In the genomic region with DNA sequence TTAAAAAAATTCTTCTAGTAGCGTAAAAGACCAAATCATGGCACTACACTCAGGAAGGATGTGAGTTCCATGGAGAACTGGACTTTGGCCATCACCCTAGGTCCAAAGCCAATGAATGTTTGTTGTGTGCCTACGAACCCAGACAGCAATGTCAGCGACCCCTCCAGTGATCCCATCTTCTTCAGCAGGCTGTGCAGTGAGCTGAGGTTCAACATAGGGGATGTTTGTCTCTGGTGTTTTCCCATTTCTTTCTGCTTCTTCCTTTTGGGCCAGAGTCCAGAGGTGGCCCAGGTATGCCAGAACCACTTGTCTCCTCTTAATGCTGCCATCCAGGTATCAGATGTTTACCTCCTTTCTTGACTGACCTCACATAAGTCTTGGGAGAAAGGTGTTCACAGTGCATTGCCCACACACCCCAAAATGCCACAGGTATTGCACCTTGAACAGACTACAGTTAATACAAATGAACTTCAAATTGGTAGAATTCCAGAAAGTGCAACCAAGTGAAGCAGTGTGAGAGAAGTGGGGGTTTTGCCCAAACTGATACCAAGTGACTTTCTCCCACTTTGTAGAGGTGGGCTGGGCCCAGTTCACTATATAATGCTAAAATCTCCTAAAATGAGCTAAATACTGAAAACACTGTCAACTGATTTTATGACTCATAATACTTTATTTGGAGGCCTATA, we compare ENCODE assay signal across 1 cellular context.
TF ChIP-seq lines count a peak whose summit lies in the region.

No MANE protein-coding gene starts in this region.

TF ChIP-seq in HepG2, 621 proteins besides CTCF, POLR2A, EP300 and RAD21 (continued from another document and continues in another):
- TF ChIP-seq, protein P1, sequence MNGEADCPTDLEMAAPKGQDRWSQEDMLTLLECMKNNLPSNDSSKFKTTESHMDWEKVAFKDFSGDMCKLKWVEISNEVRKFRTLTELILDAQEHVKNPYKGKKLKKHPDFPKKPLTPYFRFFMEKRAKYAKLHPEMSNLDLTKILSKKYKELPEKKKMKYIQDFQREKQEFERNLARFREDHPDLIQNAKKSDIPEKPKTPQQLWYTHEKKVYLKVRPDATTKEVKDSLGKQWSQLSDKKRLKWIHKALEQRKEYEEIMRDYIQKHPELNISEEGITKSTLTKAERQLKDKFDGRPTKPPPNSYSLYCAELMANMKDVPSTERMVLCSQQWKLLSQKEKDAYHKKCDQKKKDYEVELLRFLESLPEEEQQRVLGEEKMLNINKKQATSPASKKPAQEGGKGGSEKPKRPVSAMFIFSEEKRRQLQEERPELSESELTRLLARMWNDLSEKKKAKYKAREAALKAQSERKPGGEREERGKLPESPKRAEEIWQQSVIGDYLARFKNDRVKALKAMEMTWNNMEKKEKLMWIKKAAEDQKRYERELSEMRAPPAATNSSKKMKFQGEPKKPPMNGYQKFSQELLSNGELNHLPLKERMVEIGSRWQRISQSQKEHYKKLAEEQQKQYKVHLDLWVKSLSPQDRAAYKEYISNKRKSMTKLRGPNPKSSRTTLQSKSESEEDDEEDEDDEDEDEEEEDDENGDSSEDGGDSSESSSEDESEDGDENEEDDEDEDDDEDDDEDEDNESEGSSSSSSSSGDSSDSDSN (CRISPR knock-in tag; IDR thresholded peaks at IDR 0.05), result 0 out of 2 replicates have a peak, but pooled peaks have one; percentile 24
- TF ChIP-seq NCOA2 (CRISPR knock-in tag; IDR thresholded peaks at IDR 0.05) (0 out of 2 replicates have a peak, but pooled peaks have one; percentile 35), KMT2A (CRISPR knock-in tag; IDR thresholded peaks at IDR 0.05) (0 out of 2 replicates have a peak, but pooled peaks have one; percentile 30), GFI1 (CRISPR knock-in tag; IDR thresholded peaks at IDR 0.05; ENCODE audit: borderline replicate concordance) (peak; percentile 98), RFX3 (CRISPR knock-in tag; IDR thresholded peaks at IDR 0.05) (no peak), HIVEP1 (CRISPR knock-in tag; IDR thresholded peaks at IDR 0.05) (no peak), SOX6 (IDR thresholded peaks at IDR 0.05) (no peak), SOX6 (CRISPR knock-in tag; IDR thresholded peaks at IDR 0.05) (peak; percentile 70), ZMYM2 (CRISPR knock-in tag; IDR thresholded peaks at IDR 0.05) (peak; percentile 91), ARNT (IDR thresholded peaks at IDR 0.05) (no peak), MIER3 (CRISPR knock-in tag; IDR thresholded peaks at IDR 0.05; ENCODE audit: borderline replicate concordance) (peak; percentile 73; the same call in 1 of the 2 replicates), NFKB2 (CRISPR knock-in tag; IDR thresholded peaks at IDR 0.05; ENCODE audit: borderline replicate concordance) (no peak), MXI1 (IDR thresholded peaks at IDR 0.05; ENCODE audit: borderline replicate concordance, low read depth, low read length) (no peak), ZNF232 (CRISPR knock-in tag; IDR thresholded peaks at IDR 0.05; ENCODE audit: borderline replicate concordance) (peak; percentile 32; the same call in 1 of the 2 replicates), TAF15 (IDR thresholded peaks at IDR 0.05; ENCODE audit: low read depth, low read length, poor library complexity, severe bottlenecking) (no peak), POGZ (CRISPR knock-in tag; IDR thresholded peaks at IDR 0.05) (peak; percentile 98), HNRNPK (IDR thresholded peaks at IDR 0.05; ENCODE audit: low read depth, low read length, poor library complexity, severe bottlenecking) (no peak), ERF (CRISPR knock-in tag; IDR thresholded peaks at IDR 0.05) (peak; percentile 54; the same call in 1 of the 2 replicates), ZNF790 (CRISPR knock-in tag; IDR thresholded peaks at IDR 0.05; ENCODE audit: borderline replicate concordance) (no peak), FOXK2 (IDR thresholded peaks at IDR 0.05) (no peak), HOXD1 (CRISPR knock-in tag; IDR thresholded peaks at IDR 0.05) (no peak), ZNF331 (CRISPR knock-in tag; IDR thresholded peaks at IDR 0.05) (peak; percentile 84; the same call in 1 of the 2 replicates), SKI (IDR thresholded peaks at IDR 0.05; ENCODE audit: partially characterized antibody) (peak; percentile 55), KAT2B (IDR thresholded peaks at IDR 0.05; ENCODE audit: borderline replicate concordance, low read depth, low read length) (no peak), ZIK1 (CRISPR knock-in tag; IDR thresholded peaks at IDR 0.05; ENCODE audit: borderline replicate concordance, low read depth) (peak; percentile 49; the same call in 1 of the 2 replicates), SRY (CRISPR knock-in tag; IDR thresholded peaks at IDR 0.05) (no peak), FOXO1 (CRISPR knock-in tag; IDR thresholded peaks at IDR 0.05) (peak; percentile 49; the same call in 1 of the 2 replicates), FOXA3 (CRISPR knock-in tag; IDR thresholded peaks at IDR 0.05) (peak; percentile 34; the same call in 1 of the 2 replicates), HNRNPLL (IDR thresholded peaks at IDR 0.05; ENCODE audit: low read depth, low read length, poor library complexity, severe bottlenecking) (no peak), KDM2A (CRISPR knock-in tag; IDR thresholded peaks at IDR 0.05; ENCODE audit: borderline replicate concordance, low read depth) (no peak), ZNF512B (CRISPR knock-in tag; IDR thresholded peaks at IDR 0.05; ENCODE audit: borderline replicate concordance) (no peak), RXRB (CRISPR knock-in tag; IDR thresholded peaks at IDR 0.05; ENCODE audit: borderline replicate concordance) (peak; percentile 82), ZNF614 (CRISPR knock-in tag; IDR thresholded peaks at IDR 0.05; ENCODE audit: borderline replicate concordance) (peak; percentile 81; the same call in 1 of the 2 replicates), ZBTB7B (CRISPR knock-in tag; IDR thresholded peaks at IDR 0.05) (peak; percentile 92), SAP130 (CRISPR knock-in tag; IDR thresholded peaks at IDR 0.05; ENCODE audit: low read depth) (peak; percentile 76; the same call in 1 of the 2 replicates), ZFP36 (IDR thresholded peaks at IDR 0.05; ENCODE audit: borderline replicate concordance, low read depth, low read length, partially characterized antibody) (no peak)
- TF ChIP-seq, protein P2, sequence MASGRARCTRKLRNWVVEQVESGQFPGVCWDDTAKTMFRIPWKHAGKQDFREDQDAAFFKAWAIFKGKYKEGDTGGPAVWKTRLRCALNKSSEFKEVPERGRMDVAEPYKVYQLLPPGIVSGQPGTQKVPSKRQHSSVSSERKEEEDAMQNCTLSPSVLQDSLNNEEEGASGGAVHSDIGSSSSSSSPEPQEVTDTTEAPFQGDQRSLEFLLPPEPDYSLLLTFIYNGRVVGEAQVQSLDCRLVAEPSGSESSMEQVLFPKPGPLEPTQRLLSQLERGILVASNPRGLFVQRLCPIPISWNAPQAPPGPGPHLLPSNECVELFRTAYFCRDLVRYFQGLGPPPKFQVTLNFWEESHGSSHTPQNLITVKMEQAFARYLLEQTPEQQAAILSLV (CRISPR knock-in tag; IDR thresholded peaks at IDR 0.05; ENCODE audit: borderline replicate concordance), result peak; percentile 16; the same call in 1 of the 2 replicates
- TF ChIP-seq, protein P3, sequence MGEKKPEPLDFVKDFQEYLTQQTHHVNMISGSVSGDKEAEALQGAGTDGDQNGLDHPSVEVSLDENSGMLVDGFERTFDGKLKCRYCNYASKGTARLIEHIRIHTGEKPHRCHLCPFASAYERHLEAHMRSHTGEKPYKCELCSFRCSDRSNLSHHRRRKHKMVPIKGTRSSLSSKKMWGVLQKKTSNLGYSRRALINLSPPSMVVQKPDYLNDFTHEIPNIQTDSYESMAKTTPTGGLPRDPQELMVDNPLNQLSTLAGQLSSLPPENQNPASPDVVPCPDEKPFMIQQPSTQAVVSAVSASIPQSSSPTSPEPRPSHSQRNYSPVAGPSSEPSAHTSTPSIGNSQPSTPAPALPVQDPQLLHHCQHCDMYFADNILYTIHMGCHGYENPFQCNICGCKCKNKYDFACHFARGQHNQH (CRISPR knock-in tag; IDR thresholded peaks at IDR 0.05), result peak; percentile 46; the same call in 1 of the 2 replicates
- TF ChIP-seq, protein P4, sequence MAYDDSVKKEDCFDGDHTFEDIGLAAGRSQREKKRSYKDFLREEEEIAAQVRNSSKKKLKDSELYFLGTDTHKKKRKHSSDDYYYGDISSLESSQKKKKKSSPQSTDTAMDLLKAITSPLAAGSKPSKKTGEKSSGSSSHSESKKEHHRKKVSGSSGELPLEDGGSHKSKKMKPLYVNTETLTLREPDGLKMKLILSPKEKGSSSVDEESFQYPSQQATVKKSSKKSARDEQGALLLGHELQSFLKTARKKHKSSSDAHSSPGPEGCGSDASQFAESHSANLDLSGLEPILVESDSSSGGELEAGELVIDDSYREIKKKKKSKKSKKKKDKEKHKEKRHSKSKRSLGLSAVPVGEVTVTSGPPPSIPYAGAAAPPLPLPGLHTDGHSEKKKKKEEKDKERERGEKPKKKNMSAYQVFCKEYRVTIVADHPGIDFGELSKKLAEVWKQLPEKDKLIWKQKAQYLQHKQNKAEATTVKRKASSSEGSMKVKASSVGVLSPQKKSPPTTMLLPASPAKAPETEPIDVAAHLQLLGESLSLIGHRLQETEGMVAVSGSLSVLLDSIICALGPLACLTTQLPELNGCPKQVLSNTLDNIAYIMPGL (CRISPR knock-in tag; IDR thresholded peaks at IDR 0.05; ENCODE audit: borderline replicate concordance in 1 of 2, low read depth in 1 of 2), result peak in 1 of 2 experiments; percentile 62; a peak in 1 of 4 replicates
- TF ChIP-seq, protein P5, sequence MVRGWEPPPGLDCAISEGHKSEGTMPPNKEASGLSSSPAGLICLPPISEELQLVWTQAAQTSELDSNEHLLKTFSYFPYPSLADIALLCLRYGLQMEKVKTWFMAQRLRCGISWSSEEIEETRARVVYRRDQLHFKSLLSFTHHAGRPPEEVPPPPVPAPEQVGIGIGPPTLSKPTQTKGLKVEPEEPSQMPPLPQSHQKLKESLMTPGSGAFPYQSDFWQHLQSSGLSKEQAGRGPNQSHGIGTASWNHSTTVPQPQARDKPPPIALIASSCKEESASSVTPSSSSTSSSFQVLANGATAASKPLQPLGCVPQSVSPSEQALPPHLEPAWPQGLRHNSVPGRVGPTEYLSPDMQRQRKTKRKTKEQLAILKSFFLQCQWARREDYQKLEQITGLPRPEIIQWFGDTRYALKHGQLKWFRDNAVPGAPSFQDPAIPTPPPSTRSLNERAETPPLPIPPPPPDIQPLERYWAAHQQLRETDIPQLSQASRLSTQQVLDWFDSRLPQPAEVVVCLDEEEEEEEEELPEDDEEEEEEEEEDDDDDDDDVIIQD (CRISPR knock-in tag; IDR thresholded peaks at IDR 0.05; ENCODE audit: low read depth), result peak; percentile 100
- TF ChIP-seq, protein P6, sequence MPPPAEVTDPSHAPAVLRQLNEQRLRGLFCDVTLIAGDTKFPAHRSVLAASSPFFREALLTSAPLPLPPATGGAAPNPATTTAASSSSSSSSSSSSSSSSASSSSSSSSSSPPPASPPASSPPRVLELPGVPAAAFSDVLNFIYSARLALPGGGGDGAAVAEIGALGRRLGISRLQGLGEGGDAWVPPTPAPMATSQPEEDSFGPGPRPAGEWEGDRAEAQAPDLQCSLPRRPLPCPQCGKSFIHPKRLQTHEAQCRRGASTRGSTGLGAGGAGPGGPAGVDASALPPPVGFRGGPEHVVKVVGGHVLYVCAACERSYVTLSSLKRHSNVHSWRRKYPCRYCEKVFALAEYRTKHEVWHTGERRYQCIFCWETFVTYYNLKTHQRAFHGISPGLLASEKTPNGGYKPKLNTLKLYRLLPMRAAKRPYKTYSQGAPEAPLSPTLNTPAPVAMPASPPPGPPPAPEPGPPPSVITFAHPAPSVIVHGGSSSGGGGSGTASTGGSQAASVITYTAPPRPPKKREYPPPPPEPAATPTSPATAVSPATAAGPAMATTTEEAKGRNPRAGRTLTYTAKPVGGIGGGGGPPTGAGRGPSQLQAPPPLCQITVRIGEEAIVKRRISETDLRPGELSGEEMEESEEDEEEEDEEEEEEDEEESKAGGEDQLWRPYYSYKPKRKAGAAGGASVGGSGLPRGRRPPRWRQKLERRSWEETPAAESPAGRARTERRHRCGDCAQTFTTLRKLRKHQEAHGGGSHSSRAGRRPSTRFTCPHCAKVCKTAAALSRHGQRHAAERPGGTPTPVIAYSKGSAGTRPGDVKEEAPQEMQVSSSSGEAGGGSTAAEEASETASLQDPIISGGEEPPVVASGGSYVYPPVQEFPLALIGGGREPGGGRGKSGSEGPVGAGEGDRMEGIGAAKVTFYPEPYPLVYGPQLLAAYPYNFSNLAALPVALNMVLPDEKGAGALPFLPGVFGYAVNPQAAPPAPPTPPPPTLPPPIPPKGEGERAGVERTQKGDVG (CRISPR knock-in tag; IDR thresholded peaks at IDR 0.05; ENCODE audit: borderline replicate concordance), result peak; percentile 35; the same call in 1 of the 2 replicates
- TF ChIP-seq, protein P7, sequence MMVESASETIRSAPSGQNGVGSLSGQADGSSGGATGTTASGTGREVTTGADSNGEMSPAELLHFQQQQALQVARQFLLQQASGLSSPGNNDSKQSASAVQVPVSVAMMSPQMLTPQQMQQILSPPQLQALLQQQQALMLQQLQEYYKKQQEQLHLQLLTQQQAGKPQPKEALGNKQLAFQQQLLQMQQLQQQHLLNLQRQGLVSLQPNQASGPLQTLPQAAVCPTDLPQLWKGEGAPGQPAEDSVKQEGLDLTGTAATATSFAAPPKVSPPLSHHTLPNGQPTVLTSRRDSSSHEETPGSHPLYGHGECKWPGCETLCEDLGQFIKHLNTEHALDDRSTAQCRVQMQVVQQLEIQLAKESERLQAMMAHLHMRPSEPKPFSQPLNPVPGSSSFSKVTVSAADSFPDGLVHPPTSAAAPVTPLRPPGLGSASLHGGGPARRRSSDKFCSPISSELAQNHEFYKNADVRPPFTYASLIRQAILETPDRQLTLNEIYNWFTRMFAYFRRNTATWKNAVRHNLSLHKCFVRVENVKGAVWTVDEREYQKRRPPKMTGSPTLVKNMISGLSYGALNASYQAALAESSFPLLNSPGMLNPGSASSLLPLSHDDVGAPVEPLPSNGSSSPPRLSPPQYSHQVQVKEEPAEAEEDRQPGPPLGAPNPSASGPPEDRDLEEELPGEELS (CRISPR knock-in tag; IDR thresholded peaks at IDR 0.05), result peak; percentile 79
